ENCODE assay signal across 1 cellular context in the genomic region with DNA sequence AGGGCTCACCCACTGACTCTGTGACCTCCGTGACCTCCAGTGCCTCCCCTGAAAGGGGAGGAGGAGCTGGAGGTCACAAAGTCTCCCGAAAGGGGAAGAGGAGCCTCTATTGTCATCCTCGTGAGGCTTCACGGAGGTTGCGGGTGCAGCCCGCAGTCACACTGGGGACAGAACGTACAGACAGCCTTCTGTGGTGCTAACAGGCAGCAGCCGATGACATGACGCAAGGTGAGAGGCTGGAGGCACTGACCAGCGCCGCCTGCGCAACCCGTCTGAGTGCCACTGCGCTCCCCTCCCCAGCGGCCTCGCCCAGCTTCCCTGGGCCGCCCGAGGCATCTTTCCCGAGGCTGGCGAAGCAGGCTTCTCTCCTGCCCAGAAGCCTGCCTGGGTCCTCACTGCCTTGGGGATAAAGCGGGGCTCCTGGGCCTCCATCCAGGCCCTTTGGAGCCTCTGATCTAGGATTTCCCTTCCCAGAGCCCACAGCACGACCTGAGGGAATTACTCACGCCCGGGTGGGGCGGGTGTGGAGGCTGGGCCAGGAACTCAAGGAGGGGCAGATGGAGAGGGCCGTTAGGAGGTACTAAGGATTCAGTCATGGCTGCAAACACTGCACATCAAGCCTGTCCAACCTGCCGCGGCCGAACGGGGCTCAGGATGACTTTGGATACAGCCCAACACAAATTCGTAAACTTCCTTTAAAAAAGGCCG.
A peak's percentile ranks its signal among the peaks of the same experiment; 100 is the strongest.
TF ChIP-seq lines count a peak whose summit lies in the region.

No MANE protein-coding gene starts in this region.

TF ChIP-seq in HEK293, 187 proteins besides CTCF, POLR2A, EP300 and RAD21:
- TF ChIP-seq KLF1 (tag by site-specific recombination; IDR thresholded peaks at IDR 0.05) (peak; percentile 90), ZNF155 (tag by site-specific recombination; IDR thresholded peaks at IDR 0.05) (no peak), ZBTB20 (tag by site-specific recombination; IDR thresholded peaks at IDR 0.05) (no peak), ZNF16 (tag by site-specific recombination; IDR thresholded peaks at IDR 0.05; ENCODE audit: low read depth) (no peak), GFI1B (tag by site-specific recombination; IDR thresholded peaks at IDR 0.05) (no peak), ZNF10 (tag by site-specific recombination; IDR thresholded peaks at IDR 0.05) (no peak), SP3 (tag by site-specific recombination; IDR thresholded peaks at IDR 0.05) (no peak)
- TF ChIP-seq, protein P1, sequence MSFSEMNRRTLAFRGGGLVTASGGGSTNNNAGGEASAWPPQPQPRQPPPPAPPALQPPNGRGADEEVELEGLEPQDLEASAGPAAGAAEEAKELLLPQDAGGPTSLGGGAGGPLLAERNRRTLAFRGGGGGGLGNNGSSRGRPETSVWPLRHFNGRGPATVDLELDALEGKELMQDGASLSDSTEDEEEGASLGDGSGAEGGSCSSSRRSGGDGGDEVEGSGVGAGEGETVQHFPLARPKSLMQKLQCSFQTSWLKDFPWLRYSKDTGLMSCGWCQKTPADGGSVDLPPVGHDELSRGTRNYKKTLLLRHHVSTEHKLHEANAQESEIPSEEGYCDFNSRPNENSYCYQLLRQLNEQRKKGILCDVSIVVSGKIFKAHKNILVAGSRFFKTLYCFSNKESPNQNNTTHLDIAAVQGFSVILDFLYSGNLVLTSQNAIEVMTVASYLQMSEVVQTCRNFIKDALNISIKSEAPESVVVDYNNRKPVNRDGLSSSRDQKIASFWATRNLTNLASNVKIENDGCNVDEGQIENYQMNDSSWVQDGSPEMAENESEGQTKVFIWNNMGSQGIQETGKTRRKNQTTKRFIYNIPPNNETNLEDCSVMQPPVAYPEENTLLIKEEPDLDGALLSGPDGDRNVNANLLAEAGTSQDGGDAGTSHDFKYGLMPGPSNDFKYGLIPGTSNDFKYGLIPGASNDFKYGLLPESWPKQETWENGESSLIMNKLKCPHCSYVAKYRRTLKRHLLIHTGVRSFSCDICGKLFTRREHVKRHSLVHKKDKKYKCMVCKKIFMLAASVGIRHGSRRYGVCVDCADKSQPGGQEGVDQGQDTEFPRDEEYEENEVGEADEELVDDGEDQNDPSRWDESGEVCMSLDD (tag by site-specific recombination; IDR thresholded peaks at IDR 0.05), result no peak
- TF ChIP-seq, protein P2, sequence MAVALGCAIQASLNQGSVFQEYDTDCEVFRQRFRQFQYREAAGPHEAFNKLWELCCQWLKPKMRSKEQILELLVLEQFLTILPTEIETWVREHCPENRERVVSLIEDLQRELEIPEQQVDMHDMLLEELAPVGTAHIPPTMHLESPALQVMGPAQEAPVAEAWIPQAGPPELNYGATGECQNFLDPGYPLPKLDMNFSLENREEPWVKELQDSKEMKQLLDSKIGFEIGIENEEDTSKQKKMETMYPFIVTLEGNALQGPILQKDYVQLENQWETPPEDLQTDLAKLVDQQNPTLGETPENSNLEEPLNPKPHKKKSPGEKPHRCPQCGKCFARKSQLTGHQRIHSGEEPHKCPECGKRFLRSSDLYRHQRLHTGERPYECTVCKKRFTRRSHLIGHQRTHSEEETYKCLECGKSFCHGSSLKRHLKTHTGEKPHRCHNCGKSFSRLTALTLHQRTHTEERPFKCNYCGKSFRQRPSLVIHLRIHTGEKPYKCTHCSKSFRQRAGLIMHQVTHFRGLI (tag by site-specific recombination; IDR thresholded peaks at IDR 0.05), result peak; percentile 37; the same call in 1 of the 2 replicates
